ENCODE assay signal across 11 cellular contexts in the genomic region with DNA sequence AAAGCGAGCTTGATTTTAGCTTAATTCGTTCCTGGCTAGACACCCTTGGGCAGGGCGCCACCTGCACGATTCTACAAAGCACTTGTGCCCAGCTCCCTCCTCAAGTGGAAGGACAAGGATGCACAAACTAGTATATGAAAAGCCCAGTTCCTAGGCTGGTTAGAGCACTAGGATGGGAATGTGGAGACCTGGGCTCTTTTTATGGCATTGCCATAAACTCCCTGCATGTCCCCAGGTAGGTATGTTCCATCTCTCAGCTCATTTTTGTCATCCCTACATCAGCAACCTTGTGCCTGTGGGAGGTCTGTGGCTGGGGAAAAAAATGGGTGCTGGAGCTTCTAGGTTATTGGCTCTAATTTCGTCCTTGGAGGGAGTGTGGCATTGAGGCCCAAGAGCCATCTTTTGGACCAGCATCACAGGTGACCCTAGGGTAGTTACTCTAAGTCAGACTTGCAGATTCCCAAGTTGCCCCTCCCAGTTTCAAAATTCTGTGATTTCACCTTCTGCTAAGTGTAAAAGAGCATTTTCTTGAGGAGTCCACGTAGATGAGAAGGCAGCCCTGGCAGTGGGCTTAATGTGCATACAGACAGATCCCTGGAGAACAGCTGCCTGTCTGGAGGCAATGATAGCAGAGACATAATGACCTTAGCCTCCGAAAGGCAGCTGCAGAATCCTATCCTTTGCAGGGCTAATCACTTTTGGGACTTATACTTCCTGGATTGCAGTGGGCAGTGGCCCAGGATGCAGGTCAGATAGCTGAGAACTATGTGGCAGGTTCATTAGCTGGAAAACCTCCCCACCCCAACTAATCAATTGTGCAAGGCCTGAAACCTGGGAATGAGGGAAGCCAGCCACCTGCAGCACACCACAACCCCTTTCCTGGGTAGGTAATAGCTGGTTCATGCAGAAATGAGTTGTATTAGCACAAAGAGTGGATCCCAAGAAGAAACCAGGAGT. TPM values are rescaled to one million over a fixed set of nuclear protein-coding genes. Genes with fewer than 3 reads are reported as not detected.
"Had no signal": no experiment of that assay in that cellular context is flagged by ENCODE, and none has a peak within 500 bp of the region (broad histone marks: within the 10 kb centered on the region; RNA-seq: fewer than 3 reads in every experiment).

No MANE protein-coding gene starts in this region.

- H3K27ac Mint-ChIP-seq: activated CD8-positive, alpha-beta T cell treated with anti-CD3 and anti-CD28 coated beads for 36 hours; activated naive CD4-positive, alpha-beta T cell treated with anti-CD3 and anti-CD28 coated beads, Interleukin-2, amount 10 ng/mL, durations not matched to agents 7 days and 5 days; activated T-helper 2 cell treated with anti-CD3 and anti-CD28 coated beads, Interferon-gamma antibody, Interleukin-2, Interleukin-4, amounts not matched to agents 10 μg/mL and 5 μg/mL and 100 μg/mL, durations not matched to agents 14 hours and 24 hours and 36 hours had no signal

- H3K9me3 Mint-ChIP-seq: activated CD8-positive, alpha-beta T cell treated with anti-CD3 and anti-CD28 coated beads for 36 hours; activated naive CD4-positive, alpha-beta T cell treated with anti-CD3 and anti-CD28 coated beads, Interleukin-2, amount 10 ng/mL, durations not matched to agents 7 days and 5 days; activated T-helper 2 cell treated with anti-CD3 and anti-CD28 coated beads, Interferon-gamma antibody, Interleukin-2, Interleukin-4, amounts not matched to agents 10 μg/mL and 5 μg/mL and 100 μg/mL, durations not matched to agents 14 hours and 24 hours and 36 hours had no signal

- H3K4me3 ChIP-seq: coronary artery, gastroesophageal sphincter, thyroid gland had no signal

- H3K4me1 ChIP-seq: gastroesophageal sphincter, thyroid gland had no signal

- H3K4me1 Mint-ChIP-seq: activated naive CD4-positive, alpha-beta T cell treated with anti-CD3 and anti-CD28 coated beads, Interleukin-2, amount 10 ng/mL, durations not matched to agents 7 days and 5 days; neural crest cell had no signal

- H3K36me3 ChIP-seq: gastroesophageal sphincter, thyroid gland had no signal

- H3K27me3 ChIP-seq: gastroesophageal sphincter, thyroid gland had no signal

- DNase-seq: activated CD8-positive, alpha-beta T cell treated with anti-CD3 and anti-CD28 coated beads for 36 hours; activated naive CD4-positive, alpha-beta T cell treated with anti-CD3 and anti-CD28 coated beads, Interleukin-2, amount 10 ng/mL, durations not matched to agents 7 days and 5 days; effector CD8-positive, alpha-beta T cell; left ventricle myocardium superior; mesenchymal stem cell; T1000 had no signal

- H3K4me3 Mint-ChIP-seq: activated CD8-positive, alpha-beta T cell treated with anti-CD3 and anti-CD28 coated beads for 36 hours; activated naive CD4-positive, alpha-beta T cell treated with anti-CD3 and anti-CD28 coated beads, Interleukin-2, amount 10 ng/mL, durations not matched to agents 7 days and 5 days; neural crest cell had no signal

- H3K36me3 Mint-ChIP-seq: activated naive CD4-positive, alpha-beta T cell treated with anti-CD3 and anti-CD28 coated beads, Interleukin-2, amount 10 ng/mL, durations not matched to agents 7 days and 5 days had no signal

- ATAC-seq: activated CD8-positive, alpha-beta T cell treated with anti-CD3 and anti-CD28 coated beads for 36 hours; gastroesophageal sphincter; left ventricle myocardium superior had no signal

- H3K27ac ChIP-seq: coronary artery, gastroesophageal sphincter, thyroid gland had no signal

- H3K9me3 ChIP-seq: gastroesophageal sphincter, thyroid gland had no signal

RNA-seq across cellular contexts. Expression of gene BDKRB2, which starts 47.6 kb away (rescaled TPM):
- total RNA-seq: activated CD8-positive, alpha-beta T cell treated with anti-CD3 and anti-CD28 coated beads for 36 hours; activated T-helper 2 cell treated with anti-CD3 and anti-CD28 coated beads, Interferon-gamma antibody, Interleukin-2, Interleukin-4, amounts not matched to agents 10 μg/mL and 5 μg/mL and 100 μg/mL, durations not matched to agents 14 hours and 24 hours and 36 hours had no signal
